In the genomic region with DNA sequence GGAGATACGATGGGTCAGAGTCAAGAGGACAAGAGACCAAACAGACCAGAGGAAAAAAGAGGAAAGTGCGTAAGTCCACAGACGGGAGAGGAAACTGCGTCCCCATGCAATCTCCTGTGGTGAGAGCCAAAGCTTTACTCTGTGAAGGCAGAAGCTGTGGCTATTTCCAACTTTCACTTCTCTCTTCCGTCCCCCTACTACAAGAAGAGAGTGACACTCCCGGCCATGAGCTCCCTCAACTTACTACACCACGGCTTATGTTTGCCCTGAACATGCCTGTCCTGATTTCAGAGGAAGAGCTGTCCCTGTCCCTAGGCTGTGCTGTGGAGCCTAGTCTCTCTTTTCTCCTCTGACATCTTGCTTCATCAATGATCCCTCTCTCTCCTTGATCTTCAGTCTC, we compare ENCODE assay signal across 1 cellular context.
TF ChIP-seq lines count a peak whose summit lies in the region.

No MANE protein-coding gene starts in this region.

TF ChIP-seq in GM12878, 131 proteins besides CTCF, POLR2A, EP300 and RAD21 (continued from another document):
- TF ChIP-seq, protein P1, sequence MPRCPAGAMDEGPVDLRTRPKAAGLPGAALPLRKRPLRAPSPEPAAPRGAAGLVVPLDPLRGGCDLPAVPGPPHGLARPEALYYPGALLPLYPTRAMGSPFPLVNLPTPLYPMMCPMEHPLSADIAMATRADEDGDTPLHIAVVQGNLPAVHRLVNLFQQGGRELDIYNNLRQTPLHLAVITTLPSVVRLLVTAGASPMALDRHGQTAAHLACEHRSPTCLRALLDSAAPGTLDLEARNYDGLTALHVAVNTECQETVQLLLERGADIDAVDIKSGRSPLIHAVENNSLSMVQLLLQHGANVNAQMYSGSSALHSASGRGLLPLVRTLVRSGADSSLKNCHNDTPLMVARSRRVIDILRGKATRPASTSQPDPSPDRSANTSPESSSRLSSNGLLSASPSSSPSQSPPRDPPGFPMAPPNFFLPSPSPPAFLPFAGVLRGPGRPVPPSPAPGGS (IDR thresholded peaks at IDR 0.05; ENCODE audit: borderline replicate concordance, insufficient read depth, low read depth, low read length, poor library complexity, severe bottlenecking) = no peak
- TF ChIP-seq PAX5 (IDR thresholded peaks at IDR 0.05; ENCODE audit: borderline replicate concordance, low read depth, low read length) (no peak), IKZF1 (conservative IDR thresholded peaks at IDR 0.05) (peak; percentile 45), PKNOX1 (IDR thresholded peaks at IDR 0.05) (0 out of 2 replicates have a peak, but pooled peaks have one; percentile 46), SPI1 (IDR thresholded peaks at IDR 0.05; ENCODE audit: borderline replicate concordance, insufficient read depth, low read depth, low read length) (peak; percentile 86), RUNX3 (IDR thresholded peaks at IDR 0.05; ENCODE audit: low read length) (peak; percentile 57; the same call in 1 of the 2 replicates), EED (IDR thresholded peaks at IDR 0.05; ENCODE audit: low read depth) (peak; percentile 62; the same call in 1 of the 2 replicates), SRF (IDR thresholded peaks at IDR 0.05; ENCODE audit: low read depth in 2 of 2, low read length in 2 of 2) (no peak), ATF7 (IDR thresholded peaks at IDR 0.05; ENCODE audit: low read depth) (no peak), MTA2 (IDR thresholded peaks at IDR 0.05; ENCODE audit: low read depth) (0 out of 2 replicates have a peak, but pooled peaks have one; percentile 18), IKZF2 (IDR thresholded peaks at IDR 0.05) (peak; percentile 50 to 54; a peak in 2 of 4 replicates)
TF ChIP-seq in GM12878: peak in this region for 7.
